In genomic region chr13:92265408-92265807, GRCh38 we compare ENCODE assay signal across 19 cellular contexts.
DNase-seq lines count a peak whose midpoint lies in the region; ATAC-seq and TF ChIP-seq lines count a peak whose summit lies in the region.
"Had no signal": no experiment of that assay in that cellular context is flagged by ENCODE, and none has a peak within 500 bp of the region (broad histone marks: within the 10 kb centered on the region; RNA-seq: fewer than 3 reads in every experiment).

No MANE protein-coding gene starts in this region.

- H3K4me3 ChIP-seq in cardiac fibroblast (replicated peaks in 1 of 2; ENCODE audit: low read depth in 2 of 2, low read length in 2 of 2) (no peak overlapping the region), gastroesophageal sphincter (no peak overlapping the region), aorta (ENCODE audit: low read length in 2 of 2) (no peak overlapping the region), PC-3 (ENCODE audit: low read length) (no peak overlapping the region)
- H3K4me3 ChIP-seq: BLaER1, PC-9 had no signal

- TF ChIP-seq EP300 in gastroesophageal sphincter (IDR thresholded peaks at IDR 0.05), result no peak

- H3K4me2 ChIP-seq in PC-3 (ENCODE audit: low read length), result no peak overlapping the region
- H3K4me2 ChIP-seq: BLaER1, KMS-11, PC-9 had no signal

- H3K9ac ChIP-seq in PC-3 (ENCODE audit: low read length), result no peak overlapping the region
- H3K9ac ChIP-seq: BLaER1, KMS-11 had no signal

- H3K4me1 ChIP-seq in gastroesophageal sphincter (no peaks in the 10 kb centered on the region), aorta (ENCODE audit: control insufficient read depth in 1 of 2, insufficient read depth in 2 of 2, low read length in 2 of 2) (no peaks in the 10 kb centered on the region), PC-3 (ENCODE audit: insufficient read depth, low read length) (no peaks in the 10 kb centered on the region)

- ATAC-seq in Right ventricle myocardium inferior (peak; percentile 63), gastroesophageal sphincter (peak; percentile 22), aorta (ENCODE audit: low FRiP score) (peak; percentile 62), PC-3 (no peak)
- ATAC-seq: CD8-positive, alpha-beta T cell; HepG2 had no signal

- no TSS peak for BruUV-seq in PC-3 (replicated peaks; lab: Mats Ljungman, UMichigan)

- no peak overlapping the region for H3K27ac ChIP-seq in gastroesophageal sphincter
- no peak overlapping the region for H3K27ac ChIP-seq in aorta (ENCODE audit: low read depth in 1 of 2, low read length in 2 of 2)
- H3K27ac ChIP-seq in PC-3 (ENCODE audit: low read length), result no peak overlapping the region
- H3K27ac ChIP-seq: BLaER1, KMS-11, PC-9 had no signal

- H3K36me3 ChIP-seq in gastroesophageal sphincter (no peaks in the 10 kb centered on the region), aorta (ENCODE audit: control insufficient read depth in 1 of 2, insufficient read depth in 2 of 2, low read length in 1 of 2) (no peaks in the 10 kb centered on the region), PC-3 (ENCODE audit: low read depth, low read length) (no peaks in the 10 kb centered on the region)
- H3K36me3 ChIP-seq: BLaER1 had no signal

- no peak for DNase-seq in Right ventricle myocardium inferior (ENCODE audit: missing footprints)
- no peak for DNase-seq in cardiac septum (ENCODE audit: low spot score)
- DNase-seq in cardiac fibroblast (ENCODE audit: low read depth in 2 of 2), result peak; percentile 9 to 73
- no peak for DNase-seq in aorta
- DNase-seq in PC-3, result no peak
- DNase-seq in stimulated activated naive CD4-positive, alpha-beta T cell (lab: John Stamatoyannopoulos, UW), result no peak
- DNase-seq in activated T-cell treated with anti-CD3 and anti-CD28 coated beads for 4 hours, result no peak
- DNase-seq: CD8-positive, alpha-beta T cell; DMS79 treated with DMSO at 0.1 percent for 48 hours; GOT3; NCI-H1436; NCI-H2081 treated with DMSO at 0.1 percent for 48 hours; NCI-H2227 treated with DMSO at 0.1 percent for 48 hours; NCI-H526 treated with DMSO at 0.1 percent for 48 hours; PC-9 had no signal

- intact Hi-C loops in Right ventricle myocardium inferior (cut with DNase I) (no loop called here), cardiac septum (cut with DNase I) (no loop called here), aorta (cut with DNase I) (no loop called here), PC-3 (cut with micrococcal nuclease) (no loop called here)

- POLR2A ChIA-PET in PC-3 (lab: Charles Lee; ENCODE audit: unreplicated experiment), result no interaction called here

- CTCF ChIA-PET in PC-3 (lab: Charles Lee), result no interaction called here

- H3K9me3 ChIP-seq in gastroesophageal sphincter (no peaks in the 10 kb centered on the region), aorta (ENCODE audit: control insufficient read depth, low read length) (no peaks in the 10 kb centered on the region), PC-3 (ENCODE audit: low read length) (no peaks in the 10 kb centered on the region; the same call in 1 of the 2 replicates)
- H3K9me3 ChIP-seq: BLaER1 had no signal

- WGBS in gastroesophageal sphincter (ENCODE audit: low coverage in 1 of 2), 2 donors, result no CpG with 5 or more reads among the region's 1 CpG
- WGBS in aorta, 2 donors, result 89 to 95% methylated on average over 1 of the region's 1 CpG

- H3K27me3 ChIP-seq in gastroesophageal sphincter, result no peaks in the 10 kb centered on the region
- H3K27me3 ChIP-seq in aorta (ENCODE audit: control insufficient read depth in 1 of 2, insufficient read depth in 2 of 2, low read length in 1 of 2), result no peaks in the 10 kb centered on the region
- H3K27me3 ChIP-seq in PC-3 (ENCODE audit: low read length), result no peaks in the 10 kb centered on the region
- H3K27me3 ChIP-seq: BLaER1 had no signal

- TF ChIP-seq CTCF in cardiac fibroblast (IDR thresholded peaks at IDR 0.05; ENCODE audit: low read depth, low read length) (no peak), gastroesophageal sphincter (IDR thresholded peaks at IDR 0.05) (no peak), PC-3 (conservative IDR thresholded peaks at IDR 0.05; ENCODE audit: low read depth, low read length) (no peak)

- no peaks in the 10 kb centered on the region for H3K9me2 ChIP-seq in PC-3 (replicated peaks; ENCODE audit: low read length)

- TF ChIP-seq POLR2A in gastroesophageal sphincter (IDR thresholded peaks at IDR 0.05), result no peak

- H2AFZ ChIP-seq in PC-3 (ENCODE audit: low read length), result no peak overlapping the region
- H2AFZ ChIP-seq: PC-9 had no signal

- no peaks in the 10 kb centered on the region for H3K79me2 ChIP-seq in PC-3 (ENCODE audit: low read length)

- H3F3A ChIP-seq in PC-3 (ENCODE audit: low read length, unreplicated experiment), result no peaks in the 10 kb centered on the region

- no peaks in the 10 kb centered on the region for H4K20me1 ChIP-seq in PC-3 (ENCODE audit: low read length)
- H4K20me1 ChIP-seq: BLaER1 had no signal

Comparison
In these comparisons a context has a peak if more than half of its experiments do, and no peak if none do; other contexts are left out.
1. DNase-seq: peak in cardiac fibroblast (2 of 2); none in Right ventricle myocardium inferior (single experiment), cardiac septum (single experiment), aorta (0 of 2), PC-3 (single experiment), stimulated activated naive CD4-positive, alpha-beta T cell (0 of 6) and activated T-cell treated with anti-CD3 and anti-CD28 coated beads for 4 hours (single experiment).